In the genomic region with DNA sequence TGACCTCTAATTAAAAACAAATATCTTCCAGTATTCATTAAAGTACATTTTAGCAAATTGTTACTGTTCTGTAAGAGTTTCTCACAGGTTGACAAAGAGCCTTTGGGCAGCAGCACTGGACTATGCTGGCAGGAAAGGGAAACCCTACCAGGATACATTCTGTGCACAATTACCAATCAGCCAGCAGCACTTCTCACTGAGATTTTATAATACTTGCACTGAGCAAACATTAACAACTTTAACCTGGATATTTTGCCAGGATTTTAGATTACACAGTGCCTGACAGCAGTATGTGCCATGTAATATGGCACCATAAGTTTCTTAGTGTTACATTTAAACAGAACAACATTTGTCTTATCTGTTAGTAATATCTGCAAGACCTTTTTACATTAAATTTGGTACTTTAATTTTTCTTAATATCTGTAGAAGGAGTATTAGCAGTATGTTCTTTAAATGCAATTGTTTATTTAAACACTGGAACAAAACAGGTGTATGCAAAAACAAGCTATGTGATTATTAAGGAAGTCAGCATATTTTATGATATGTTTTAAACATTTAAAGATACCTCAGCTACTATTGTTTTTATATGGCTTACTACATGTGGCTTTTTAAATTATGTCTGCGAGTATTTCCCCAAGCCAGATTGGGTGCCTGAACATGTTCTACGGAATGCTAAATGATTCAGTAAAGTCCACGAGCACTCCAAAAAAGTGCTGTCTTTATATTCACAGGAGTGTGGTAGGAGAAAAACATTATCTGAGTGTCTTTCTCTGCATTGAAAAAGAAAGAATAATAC, we compare ENCODE assay signal across 23 cellular contexts.
DNase-seq lines count a peak whose midpoint lies in the region; ATAC-seq and TF ChIP-seq lines count a peak whose summit lies in the region.
"Had no signal": no experiment of that assay in that cellular context is flagged by ENCODE, and none has a peak within 500 bp of the region (broad histone marks: within the 10 kb centered on the region; RNA-seq: fewer than 3 reads in every experiment).

No MANE protein-coding gene starts in this region.

- no TSS peak for BruUV-seq in PC-3 (replicated peaks; lab: Mats Ljungman, UMichigan)

- H3K36me3 Mint-ChIP-seq in CD4-positive, alpha-beta memory T cell = no peaks in the 10 kb centered on the region
- H3K36me3 Mint-ChIP-seq: CD4-positive, CD25-positive, alpha-beta regulatory T cell had no signal

- no peaks in the 10 kb centered on the region for H3K9me2 ChIP-seq in PC-3 (replicated peaks; ENCODE audit: low read length)

- no peaks in the 10 kb centered on the region for H4K20me1 ChIP-seq in PC-3 (ENCODE audit: low read length)
- no peaks in the 10 kb centered on the region for H4K20me1 ChIP-seq in smooth muscle cell (ENCODE audit: low read depth)

- DNase-seq in NCI-H2081 treated with DMSO at 0.1 percent for 48 hours (lab: John Stamatoyannopoulos, UW) (peak; percentile 26), PC-3 (peak; percentile 13), left colon (peak; percentile 16 to 40), smooth muscle cell (lab: John Stamatoyannopoulos, UW; ENCODE audit: unreplicated experiment) (no peak), Kasumi-1 (lab: John Stamatoyannopoulos, UW) (no peak)
- DNase-seq in CD4-positive, alpha-beta memory T cell = no peak
- DNase-seq: Caco-2; CD4-positive, CD25-positive, alpha-beta regulatory T cell; DND-41; IMR-90; MV-4-11; NCI-H1105 treated with DMSO at 0.1 percent for 48 hours; NCI-H1694 treated with DMSO at 0.1 percent for 48 hours; NCI-H2107; NCI-H510A treated with DMSO at 0.1 percent for 48 hours; PC-9; SIG-M5 had no signal

- no peaks in the 10 kb centered on the region for H3K9me3 ChIP-seq in PC-3 (ENCODE audit: low read length)
- H3K9me3 ChIP-seq in smooth muscle cell (replicated peaks; ENCODE audit: low read depth) = no peaks in the 10 kb centered on the region
- no peaks in the 10 kb centered on the region for H3K9me3 ChIP-seq in CD4-positive, alpha-beta memory T cell (ENCODE audit: control insufficient read depth in 1 of 2, low read length in 2 of 2)
- H3K9me3 ChIP-seq: Caco-2, HAP-1 had no signal

- H3K4me3 ChIP-seq in PC-3 (ENCODE audit: low read length) (no peak overlapping the region), smooth muscle cell (no peak overlapping the region)
- no peak overlapping the region for H3K4me3 ChIP-seq in CD4-positive, alpha-beta memory T cell (ENCODE audit: low read length in 2 of 2)
- H3K4me3 ChIP-seq: GM23338, HAP-1, PC-9 had no signal

- CTCF ChIA-PET in PC-3 (lab: Charles Lee) = no interaction called here
- CTCF ChIA-PET in CD4-positive, alpha-beta memory T cell (lab: Charles Lee; ENCODE audit: partially characterized antibody) = no interaction called here

- 77% methylated on average over 3 of the region's 3 CpGs for WGBS in smooth muscle cell (ENCODE audit: low lambda C conversion rate)

- no peak overlapping the region for H3K4me3 Mint-ChIP-seq in CD4-positive, alpha-beta memory T cell
- H3K4me3 Mint-ChIP-seq: CD4-positive, CD25-positive, alpha-beta regulatory T cell; GM23338 had no signal

- no peak overlapping the region for H3K27ac Mint-ChIP-seq in CD4-positive, alpha-beta memory T cell
- H3K27ac Mint-ChIP-seq: CD4-positive, CD25-positive, alpha-beta regulatory T cell; GM23338 had no signal

- no peaks in the 10 kb centered on the region for H3K4me1 ChIP-seq in PC-3 (ENCODE audit: insufficient read depth, low read length)
- H3K4me1 ChIP-seq in smooth muscle cell (ENCODE audit: low read depth) = no peaks in the 10 kb centered on the region
- H3K4me1 ChIP-seq in CD4-positive, alpha-beta memory T cell (ENCODE audit: insufficient read depth, low read length) = no peaks in the 10 kb centered on the region
- H3K4me1 ChIP-seq: Caco-2, HAP-1 had no signal

- H3K9ac ChIP-seq in PC-3 (ENCODE audit: low read length) (no peak overlapping the region), smooth muscle cell (ENCODE audit: low read depth) (no peak overlapping the region)
- H3K9ac ChIP-seq: KMS-11 had no signal

- H3K27ac ChIP-seq in PC-3 (ENCODE audit: low read length) (no peak overlapping the region), smooth muscle cell (ENCODE audit: low read depth) (no peak overlapping the region)
- H3K27ac ChIP-seq in CD4-positive, alpha-beta memory T cell (ENCODE audit: low read depth, low read length) = no peak overlapping the region
- H3K27ac ChIP-seq: KMS-11, PC-9 had no signal

- H3K4me2 ChIP-seq in PC-3 (ENCODE audit: low read length) = no peak overlapping the region
- H3K4me2 ChIP-seq in smooth muscle cell = no peak overlapping the region
- H3K4me2 ChIP-seq: GM23338, KMS-11, PC-9 had no signal

- no peak overlapping the region for H2AFZ ChIP-seq in PC-3 (ENCODE audit: low read length)
- H2AFZ ChIP-seq in smooth muscle cell (ENCODE audit: low read depth) = peak overlapping the region; percentile 13
- H2AFZ ChIP-seq: GM23338, PC-9 had no signal

- H3F3A ChIP-seq in PC-3 (ENCODE audit: low read length, unreplicated experiment) = no peaks in the 10 kb centered on the region
- H3F3A ChIP-seq in smooth muscle cell (ENCODE audit: low read depth) = no peaks in the 10 kb centered on the region

- H3K27me3 Mint-ChIP-seq in CD4-positive, alpha-beta memory T cell = no peaks in the 10 kb centered on the region
- H3K27me3 Mint-ChIP-seq: CD4-positive, CD25-positive, alpha-beta regulatory T cell had no signal

- H3K36me3 ChIP-seq in PC-3 (ENCODE audit: low read depth, low read length) = no peaks in the 10 kb centered on the region
- no peaks in the 10 kb centered on the region for H3K36me3 ChIP-seq in smooth muscle cell (ENCODE audit: low read depth)
- H3K36me3 ChIP-seq in CD4-positive, alpha-beta memory T cell (ENCODE audit: insufficient read depth, low read length) = no peaks in the 10 kb centered on the region
- H3K36me3 ChIP-seq: HAP-1 had no signal

- H3K9me3 Mint-ChIP-seq in CD4-positive, alpha-beta memory T cell = peaks cover 0 to 10% (median 3%) of the 10 kb centered on the region in 8 donors
- H3K9me3 Mint-ChIP-seq: GM23338 had no signal

- H3K27me3 ChIP-seq in PC-3 (ENCODE audit: low read length) (no peaks in the 10 kb centered on the region), smooth muscle cell (ENCODE audit: low read depth) (no peaks in the 10 kb centered on the region)
- H3K27me3 ChIP-seq in CD4-positive, alpha-beta memory T cell (ENCODE audit: insufficient read depth, low read length) = no peaks in the 10 kb centered on the region

- intact Hi-C loops in PC-3 (cut with micrococcal nuclease) (no loop called here), left colon (cut with DNase I, micrococcal nuclease) (no loop called here)
- intact Hi-C loops in CD4-positive, alpha-beta memory T cell (cut with micrococcal nuclease) = no loop called here

- H3K79me2 ChIP-seq in PC-3 (ENCODE audit: low read length) = no peaks in the 10 kb centered on the region
- no peaks in the 10 kb centered on the region for H3K79me2 ChIP-seq in smooth muscle cell (ENCODE audit: low read depth)

- TF ChIP-seq CTCF in PC-3 (conservative IDR thresholded peaks at IDR 0.05; ENCODE audit: low read depth, low read length) (no peak), smooth muscle cell (IDR thresholded peaks at IDR 0.05; ENCODE audit: borderline replicate concordance, insufficient read depth, poor library complexity, severe bottlenecking) (no peak)

- ATAC-seq in PC-3 (peak; percentile 92), left colon (peak; percentile 97), HG03135 (IDR thresholded peaks at IDR 0.05; ENCODE audit: unreplicated experiment) (no peak), HG02798 (IDR thresholded peaks at IDR 0.05; ENCODE audit: poor library complexity, unreplicated experiment) (no peak)
- ATAC-seq: GM23338, SK-N-SH treated with all-trans-retinoic acid at 6 μM for 48 hours had no signal

- no peaks in the 10 kb centered on the region for H3K4me1 Mint-ChIP-seq in CD4-positive, alpha-beta memory T cell
- H3K4me1 Mint-ChIP-seq: CD4-positive, CD25-positive, alpha-beta regulatory T cell had no signal

- POLR2A ChIA-PET in PC-3 (lab: Charles Lee; ENCODE audit: unreplicated experiment) = no interaction called here
- POLR2A ChIA-PET in CD4-positive, alpha-beta memory T cell (lab: Charles Lee; ENCODE audit: partially characterized antibody) = no interaction called here

Comparison
In these comparisons a context has a peak if more than half of its experiments do, and no peak if none do; other contexts are left out.
1. DNase-seq: peak in NCI-H2081 treated with DMSO at 0.1 percent for 48 hours (single experiment), PC-3 (single experiment) and left colon (2 of 2); none in smooth muscle cell (single experiment), Kasumi-1 (0 of 2) and CD4-positive, alpha-beta memory T cell (0 of 5).
2. ATAC-seq: peak in PC-3 (single experiment) and left colon (single experiment); none in HG03135 (single experiment) and HG02798 (single experiment).